In the genomic region with DNA sequence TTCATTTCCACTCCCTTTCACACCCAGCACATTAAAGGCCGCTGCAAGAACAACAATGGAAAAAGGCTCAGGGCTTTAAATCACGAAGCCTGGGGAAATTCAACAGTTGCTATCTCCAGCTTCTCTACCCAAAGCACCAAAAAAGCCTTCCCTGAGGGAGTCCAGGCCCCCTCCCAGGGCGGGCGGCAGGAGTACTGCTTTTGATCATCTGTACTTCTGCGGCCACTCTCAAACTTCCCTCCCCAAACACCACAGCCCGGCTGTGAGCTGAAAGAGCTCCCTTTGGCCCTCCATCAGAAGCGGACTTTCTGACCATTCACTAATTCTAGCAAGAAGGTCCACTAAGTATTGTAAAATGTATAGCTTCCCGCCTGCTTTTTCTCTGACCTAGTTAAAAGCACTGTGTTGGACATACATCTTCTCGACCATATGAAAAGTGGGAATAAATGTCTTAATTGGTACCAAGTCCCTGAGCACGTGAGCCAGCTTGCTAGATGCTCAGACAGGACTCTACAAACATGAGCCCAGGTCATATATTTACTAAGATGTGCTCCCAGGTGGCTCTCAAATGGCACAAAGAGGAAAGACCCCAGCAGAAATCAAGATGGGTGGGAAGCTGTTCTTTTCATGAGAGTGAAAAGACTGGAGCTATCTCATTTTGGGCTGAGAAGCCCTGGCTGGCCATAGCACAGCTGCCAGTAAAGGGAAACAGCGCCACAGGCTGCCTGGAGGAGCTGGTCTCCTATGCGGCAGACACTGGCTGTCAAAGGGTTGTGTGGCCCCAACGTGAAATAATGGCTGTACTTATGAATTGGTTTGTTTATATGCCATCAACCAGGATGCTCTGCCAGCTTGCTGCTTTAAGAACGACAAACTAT, we compare ENCODE assay signal across 8 cellular contexts. TPM values are rescaled to one million over a fixed set of nuclear protein-coding genes. Genes with fewer than 3 reads are reported as not detected.
DNase-seq lines count a peak whose midpoint lies in the region; ATAC-seq and TF ChIP-seq lines count a peak whose summit lies in the region.

No MANE protein-coding gene starts in this region.

- peak overlapping the region in 48 of 59 donors; percentile 0 to 81 (median 40) for H3K27ac ChIP-seq in dorsolateral prefrontal cortex

- intact Hi-C loops in dorsolateral prefrontal cortex (cut with DNase I): no loop called here

- H3K4me3 ChIP-seq in dorsolateral prefrontal cortex: no peak overlapping the region

- DNase-seq in GF-D8 (lab: John Stamatoyannopoulos, UW): peak; percentile 44
- no peak for DNase-seq in dorsolateral prefrontal cortex
- DNase-seq in NCI-H82 (lab: John Stamatoyannopoulos, UW): no peak
- no peak for DNase-seq in DMS 273 (lab: John Stamatoyannopoulos, UW; ENCODE audit: unreplicated experiment)
- no peak for DNase-seq in NCI-H146 (lab: John Stamatoyannopoulos, UW)
- DNase-seq in NCI-H345 treated with DMSO at 0.1 percent for 48 hours (lab: John Stamatoyannopoulos, UW; ENCODE audit: unreplicated experiment): no peak

- ATAC-seq in GM19372 (IDR thresholded peaks at IDR 0.05; ENCODE audit: low read depth, unreplicated experiment): peak; percentile 30
- ATAC-seq in HG03196 (IDR thresholded peaks at IDR 0.05; ENCODE audit: unreplicated experiment): peak; percentile 23

- TF ChIP-seq CTCF in dorsolateral prefrontal cortex (IDR thresholded peaks at IDR 0.05 in 54 of 56, conservative IDR thresholded peaks at IDR 0.05 in 2 of 56; ENCODE audit: low read depth in 1 of 56, partially characterized antibody in 56 of 56): peak in 13 of 56 donors; percentile 11 to 29 (median 14)

- no peaks in the 10 kb centered on the region for H3K27me3 ChIP-seq in dorsolateral prefrontal cortex

RNA-seq across cellular contexts. Expression of gene GFOD1, which starts 58.6 kb away (rescaled TPM):
- 100 to 1,000 TPM in 61 of 120 experiments, 10 to 100 TPM in 59; 36.8 to 141 (median 101) TPM for total RNA-seq in dorsolateral prefrontal cortex
